In the genomic region with DNA sequence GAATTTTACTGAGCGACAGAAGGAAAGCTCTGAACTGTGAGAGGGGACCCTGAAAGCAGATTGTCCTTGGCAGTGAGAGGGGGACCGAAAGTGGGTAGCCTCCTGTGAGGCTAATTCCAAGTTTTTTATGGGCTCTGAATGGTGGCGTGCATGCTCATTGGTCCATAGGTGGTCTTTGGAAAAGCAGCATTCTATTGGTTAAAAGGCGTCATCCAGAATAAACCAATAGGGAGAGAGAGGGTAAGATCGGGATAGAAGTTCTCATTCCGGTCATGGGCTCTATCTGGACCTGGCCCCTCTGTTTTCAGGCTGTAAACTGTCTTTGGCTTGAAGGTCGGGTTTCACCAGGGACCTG, we compare ENCODE assay signal across 20 cellular contexts.
"Had no signal": no experiment of that assay in that cellular context is flagged by ENCODE, and none has a peak within 500 bp of the region (broad histone marks: within the 10 kb centered on the region; RNA-seq: fewer than 3 reads in every experiment).

No MANE protein-coding gene starts in this region.

- H3K36me3 Mint-ChIP-seq: activated naive CD8-positive, alpha-beta T cell treated with anti-CD3 and anti-CD28 coated beads, Interleukin-2, amount 10 ng/mL, durations not matched to agents 7 days and 5 days; brain had no signal

- H3K27me3 Mint-ChIP-seq: activated CD4-positive, alpha-beta T cell treated with anti-CD3 and anti-CD28 coated beads for 36 hours; activated naive CD8-positive, alpha-beta T cell treated with anti-CD3 and anti-CD28 coated beads, Interleukin-2, amount 10 ng/mL, durations not matched to agents 7 days and 5 days; brain; natural killer cell treated with Interleukin-12 subunit alpha and Interleukin-12 subunit beta and Interleukin-15 and Interleukin-18, amount 100 ng/mL, for 72 hours had no signal

- H3K27ac Mint-ChIP-seq: activated CD4-positive, alpha-beta T cell treated with anti-CD3 and anti-CD28 coated beads for 36 hours; activated naive CD4-positive, alpha-beta T cell treated with anti-CD3 and anti-CD28 coated beads for 36 hours; activated naive CD8-positive, alpha-beta T cell treated with anti-CD3 and anti-CD28 coated beads, Interleukin-2, amount 10 ng/mL, durations not matched to agents 7 days and 5 days; brain; natural killer cell treated with Interleukin-12 subunit alpha and Interleukin-12 subunit beta and Interleukin-15 and Interleukin-18, amount 100 ng/mL, for 72 hours had no signal

- H3K4me3 Mint-ChIP-seq: activated CD4-positive, alpha-beta T cell treated with anti-CD3 and anti-CD28 coated beads for 36 hours; activated naive CD4-positive, alpha-beta T cell treated with anti-CD3 and anti-CD28 coated beads for 36 hours; activated naive CD8-positive, alpha-beta T cell treated with anti-CD3 and anti-CD28 coated beads, Interleukin-2, amount 10 ng/mL, durations not matched to agents 7 days and 5 days; brain; natural killer cell treated with Interleukin-12 subunit alpha and Interleukin-12 subunit beta and Interleukin-15 and Interleukin-18, amount 100 ng/mL, for 72 hours had no signal

- ATAC-seq: activated CD4-positive, alpha-beta T cell treated with anti-CD3 and anti-CD28 coated beads for 36 hours; left lung; lower lobe of right lung; natural killer cell treated with Interleukin-12 subunit alpha and Interleukin-12 subunit beta and Interleukin-15 and Interleukin-18, amount 100 ng/mL, for 72 hours; stimulated activated naive CD8-positive, alpha-beta T cell treated with anti-CD3 and anti-CD28 coated beads, Interleukin-15, Interleukin-2, amounts not matched to agents 100 U/mL and 50 U/mL, for 24 hours had no signal

- H3K9me3 Mint-ChIP-seq: brain had no signal

- DNase-seq: activated CD4-positive, alpha-beta T cell treated with anti-CD3 and anti-CD28 coated beads for 36 hours; activated CD4-positive, alpha-beta T cell treated with anti-CD3 and anti-CD28 coated beads, Interleukin-2, amount 50 U/mL, for 48 hours; activated CD4-positive, CD25-positive, alpha-beta regulatory T cell; activated CD8-positive, alpha-beta memory T cell treated with anti-CD3 and anti-CD28 coated beads for 24 hours; activated effector memory CD4-positive, alpha-beta T cell treated with Interleukin-2 at 50 U/mL for 16 hours; activated naive CD4-positive, alpha-beta T cell treated with anti-CD3 and anti-CD28 coated beads for 36 hours; activated naive CD8-positive, alpha-beta T cell treated with anti-CD3 and anti-CD28 coated beads, Interleukin-2, amount 10 ng/mL, durations not matched to agents 7 days and 5 days; cerebellar nuclear complex; colonic mucosa; effector CD8-positive, alpha-beta T cell; glutamatergic neuron; lower lobe of right lung; mesendoderm; stimulated activated CD4-positive, alpha-beta T cell treated with anti-CD3 and anti-CD28 coated beads, Interleukin-4, amount 100 ng/mL, for 1 hour; stimulated activated naive CD8-positive, alpha-beta T cell treated with anti-CD3 and anti-CD28 coated beads, Interleukin-15, Interleukin-2, amounts not matched to agents 100 U/mL and 50 U/mL, for 24 hours; trophoblast cell; uterus had no signal

- H3K4me1 Mint-ChIP-seq: activated CD4-positive, alpha-beta T cell treated with anti-CD3 and anti-CD28 coated beads for 36 hours; activated naive CD8-positive, alpha-beta T cell treated with anti-CD3 and anti-CD28 coated beads, Interleukin-2, amount 10 ng/mL, durations not matched to agents 7 days and 5 days; brain had no signal
